ENCODE assay signal across 19 cellular contexts in genomic region chrX:97311066-97311778, GRCh38.
DNase-seq lines count a peak whose midpoint lies in the region; ATAC-seq, FAIRE-seq and TF ChIP-seq lines count a peak whose summit lies in the region.
"Had no signal": no experiment of that assay in that cellular context is flagged by ENCODE, and none has a peak within 500 bp of the region (broad histone marks: within the 10 kb centered on the region; RNA-seq: fewer than 3 reads in every experiment).

No MANE protein-coding gene starts in this region.

- TF ChIP-seq CTCF in mesothelial cell of epicardium (IDR thresholded peaks at IDR 0.05; ENCODE audit: unreplicated experiment) (no peak), uterus (IDR thresholded peaks at IDR 0.05) (no peak), body of pancreas (IDR thresholded peaks at IDR 0.05) (no peak)

- H3K36me3 Mint-ChIP-seq in mesothelial cell of epicardium = no peaks in the 10 kb centered on the region

- H3K4me1 ChIP-seq in ES-I3 (ENCODE audit: insufficient read depth, low read length) (peaks cover 26% of the 10 kb centered on the region; the same call in 1 of the 2 replicates), NT2/D1 (ENCODE audit: insufficient read depth, insufficient read length) (no peaks in the 10 kb centered on the region), uterus (no peaks in the 10 kb centered on the region), body of pancreas (no peaks in the 10 kb centered on the region)
- H3K4me1 ChIP-seq: BLaER1 had no signal

- DNase-seq in NT2/D1 (ENCODE audit: low read depth, low spot score) (no peak), mesothelial cell of epicardium (ENCODE audit: low spot score in 2 of 2, unreplicated experiment in 2 of 2) (no peak), GM19239 (ENCODE audit: insufficient read length, low spot score) (no peak), uterus (no peak), body of pancreas (no peak), left lobe of liver (ENCODE audit: low spot score) (no peak)
- DNase-seq: DND-41; GF-D8; NCI-H1930; NCI-H2171; NCI-H446 treated with DMSO at 0.1 percent for 48 hours; NK-92 treated with Interleukin-12 subunit alpha and Interleukin-12 subunit beta, amount 100 ng/mL, for 24 hours; RPMI8226; SIG-M5 had no signal

- H3K36me3 ChIP-seq in ES-I3 (ENCODE audit: insufficient read depth, low read length) (peaks cover 8% of the 10 kb centered on the region; the same call in 1 of the 2 replicates), NT2/D1 (ENCODE audit: insufficient read depth, insufficient read length, low read length) (peaks cover 12% of the 10 kb centered on the region), uterus (no peaks in the 10 kb centered on the region), body of pancreas (replicated peaks in 1 of 2; ENCODE audit: insufficient read depth in 1 of 2, low read depth in 2 of 2) (no peaks in the 10 kb centered on the region)
- H3K36me3 ChIP-seq: BLaER1 had no signal

- H3K4me1 Mint-ChIP-seq in mesothelial cell of epicardium = peaks cover 34% of the 10 kb centered on the region

- peak overlapping the region; percentile 47 for H3K4me3 ChIP-seq in NT2/D1 (ENCODE audit: insufficient read length, low read depth)
- H3K4me3 ChIP-seq in iPS-11a (ENCODE audit: low read depth, low read length) = peak overlapping the region; percentile 72
- no peak overlapping the region for H3K4me3 ChIP-seq in uterus
- H3K4me3 ChIP-seq in body of pancreas = no peak overlapping the region
- H3K4me3 ChIP-seq: BLaER1 had no signal

- H3K9me3 Mint-ChIP-seq in mesothelial cell of epicardium = no peaks in the 10 kb centered on the region

- no peak for TF ChIP-seq POLR2A in uterus (IDR thresholded peaks at IDR 0.05)
- no peak for TF ChIP-seq POLR2A in body of pancreas (IDR thresholded peaks at IDR 0.05)

- H3K27ac Mint-ChIP-seq in mesothelial cell of epicardium = peak overlapping the region; percentile 93

- H3K27me3 Mint-ChIP-seq in mesothelial cell of epicardium (ENCODE audit: low read depth) = no peaks in the 10 kb centered on the region

- no peak overlapping the region for H3K4me3 Mint-ChIP-seq in mesothelial cell of epicardium

- ATAC-seq in body of pancreas = no peak
- ATAC-seq in left lobe of liver = no peak

- no peak for FAIRE-seq in GM19239 (lab: Jason Lieb, UNC)
- FAIRE-seq: GM12891, H54 had no signal

- H3K27ac ChIP-seq in uterus (no peak overlapping the region), body of pancreas (no peak overlapping the region)
- H3K27ac ChIP-seq: BLaER1 had no signal

- peak overlapping the region; percentile 96 for H3K9ac ChIP-seq in ES-I3 (ENCODE audit: low read depth, low read length)
- peak overlapping the region; percentile 71 for H3K9ac ChIP-seq in NT2/D1 (ENCODE audit: insufficient read length, low read depth)
- H3K9ac ChIP-seq: BLaER1 had no signal

- WGBS in body of pancreas, 2 donors = 84 to 87% methylated on average over 4 of the region's 4 CpGs

- no peaks in the 10 kb centered on the region; the same call in 1 of the 2 replicates for H3K9me3 ChIP-seq in ES-I3 (ENCODE audit: control insufficient read depth, insufficient read depth, low read length)
- H3K9me3 ChIP-seq in NT2/D1 (ENCODE audit: insufficient read depth, low read length) = no peaks in the 10 kb centered on the region
- no peaks in the 10 kb centered on the region for H3K9me3 ChIP-seq in uterus
- H3K9me3 ChIP-seq in body of pancreas = no peaks in the 10 kb centered on the region
- H3K9me3 ChIP-seq: BLaER1 had no signal

- intact Hi-C loops in uterus (cut with DNase I; ENCODE audit: low total_unique reads) (no loop called here), body of pancreas (cut with DNase I) (no loop called here)

- H3K27me3 ChIP-seq in NT2/D1 (ENCODE audit: insufficient read depth, insufficient read length) (no peaks in the 10 kb centered on the region), uterus (no peaks in the 10 kb centered on the region), body of pancreas (no peaks in the 10 kb centered on the region)

Comparison
In these comparisons a context has a peak if more than half of its experiments do, and no peak if none do; other contexts are left out.
1. H3K4me3 ChIP-seq: peak in NT2/D1 (single experiment) and iPS-11a (single experiment); none in uterus (0 of 2) and body of pancreas (0 of 2).